In genomic region chr16:28561557-28562187, GRCh38 we compare ENCODE assay signal across 17 cellular contexts. TPM values are rescaled to one million over a fixed set of nuclear protein-coding genes. Genes with fewer than 3 reads are reported as not detected.
DNase-seq lines count a peak whose midpoint lies in the region; ATAC-seq, FAIRE-seq and TF ChIP-seq lines count a peak whose summit lies in the region.
"Had no signal": no experiment of that assay in that cellular context is flagged by ENCODE, and none has a peak within 500 bp of the region (broad histone marks: within the 10 kb centered on the region; RNA-seq: fewer than 3 reads in every experiment).

No MANE protein-coding gene starts in this region.

- in situ Hi-C loops in HepG2 (cut with HindIII; ENCODE audit: extremely low pct_ligation_motif_present, low pct_unique_long_range_greater_than_20kb), result no loop called here

- peak overlapping the region; percentile 5 for H3K27ac ChIP-seq in HepG2 (ENCODE audit: extremely low read length, insufficient read depth, low read length)
- no peak overlapping the region for H3K27ac ChIP-seq in right lobe of liver
- peak overlapping the region; percentile 61 for H3K27ac ChIP-seq in lower lobe of right lung
- H3K27ac ChIP-seq: KMS-11, neural progenitor cell had no signal

- TF ChIP-seq POLR2A in HepG2 (IDR thresholded peaks at IDR 0.05; ENCODE audit: insufficient read depth in 1 of 2, low read depth in 2 of 2, low read length in 2 of 2), result no peak
- TF ChIP-seq POLR2A in right lobe of liver (IDR thresholded peaks at IDR 0.05), result no peak

- no peak for TF ChIP-seq RAD21 in HepG2 (CRISPR knock-in tag; IDR thresholded peaks at IDR 0.05)

- H4K20me1 ChIP-seq in HepG2 (ENCODE audit: insufficient read depth, low read length), result no peaks in the 10 kb centered on the region

- whole genome bisulfite sequencing in HepG2 (ENCODE audit: low lambda C conversion rate), result 76% methylated on average over 7 of the region's 7 CpGs
- WGBS in right lobe of liver (ENCODE audit: insufficient coverage, low coverage, low lambda C conversion rate, missing lambda C conversion rate), result 53% methylated on average over 3 of the region's 7 CpGs

- H3K9me3 ChIP-seq in HepG2 (ENCODE audit: low read length) (peaks cover 1% of the 10 kb centered on the region; the same call in 1 of the 2 replicates), right lobe of liver (no peaks in the 10 kb centered on the region), lower lobe of right lung (no peaks in the 10 kb centered on the region)

- intact Hi-C loops in HepG2 (cut with micrococcal nuclease; ENCODE audit: unreplicated experiment), result no loop called here
- intact Hi-C loops in right lobe of liver (cut with DNase I), result no loop called here
- intact Hi-C loops in lower lobe of right lung (cut with DNase I), result no loop called here

- no TSS peak for BruUV-seq in HepG2 (replicated peaks; lab: Mats Ljungman, UMichigan)

- DNase-seq in HepG2 (ENCODE audit: low spot score), result no peak
- DNase-seq in right lobe of liver, result no peak
- no peak for DNase-seq in lower lobe of right lung
- DNase-seq in SIG-M5 treated with dmso at 0.1 percent for 504 hours (lab: John Stamatoyannopoulos, UW; ENCODE audit: unreplicated experiment), result no peak
- DNase-seq in NCI-H1048 (lab: John Stamatoyannopoulos, UW), result no peak
- DNase-seq: activated naive CD4-positive, alpha-beta T cell treated with Interleukin-2 at 50 U/mL for 16 hours; aorta; HFFc6; NCI-H1092; NCI-H2081 treated with DMSO at 0.1 percent for 48 hours; NCI-H510A treated with DMSO at 0.1 percent for 48 hours; SW 1271 had no signal

- CTCF ChIA-PET in HepG2 (lab: Yijun Ruan, JAX; ENCODE audit: low intra/inter-chr PET ratio, low total read pairs), result no interaction called here

- ATAC-seq in HepG2 (no peak), right lobe of liver (no peak), lower lobe of right lung (peak; percentile 66 to 86)
- ATAC-seq in activated CD4-positive, CD25-positive, alpha-beta regulatory T cell treated with anti-CD3 and anti-CD28 coated beads, Interleukin-2, amount 50 U/mL, for 24 hours, result no peak

- POLR2A ChIA-PET in HepG2 (lab: Yijun Ruan, JAX), result no interaction called here

- H3K4me1 ChIP-seq in HepG2 (ENCODE audit: insufficient read depth, low read length) (peaks cover 13% of the 10 kb centered on the region), right lobe of liver (peaks cover 0 to 5% (median 0%) of the 10 kb centered on the region in 4 donors), lower lobe of right lung (peaks cover 24% of the 10 kb centered on the region)
- H3K4me1 ChIP-seq: neural progenitor cell had no signal

- H2AFZ ChIP-seq in HepG2 (ENCODE audit: low read length), result no peak overlapping the region
- H2AFZ ChIP-seq: neural progenitor cell had no signal

- H3K4me3 ChIP-seq in HepG2 (replicated peaks in 1 of 3; ENCODE audit: insufficient read depth in 1 of 3, low read depth in 2 of 3, low read length in 3 of 3) (no peak overlapping the region), right lobe of liver (no peak overlapping the region), lower lobe of right lung (no peak overlapping the region)
- H3K4me3 ChIP-seq: neural progenitor cell had no signal

- H3K27me3 ChIP-seq in HepG2 (ENCODE audit: control insufficient read depth in 1 of 2, insufficient read depth in 2 of 2, low read length in 2 of 2), result no peaks in the 10 kb centered on the region
- H3K27me3 ChIP-seq in right lobe of liver, result no peaks in the 10 kb centered on the region
- H3K27me3 ChIP-seq in lower lobe of right lung (ENCODE audit: low read depth), result no peaks in the 10 kb centered on the region
- H3K27me3 ChIP-seq: neural progenitor cell had no signal

- H3K9ac ChIP-seq in HepG2 (ENCODE audit: insufficient read depth, low read depth, low read length), result no peak overlapping the region
- H3K9ac ChIP-seq: KMS-11, neural progenitor cell had no signal

- H3K4me2 ChIP-seq in HepG2 (ENCODE audit: low read depth, low read length), result no peak overlapping the region
- H3K4me2 ChIP-seq: KMS-11, neural progenitor cell had no signal

- FAIRE-seq in HepG2 (lab: Jason Lieb, UNC), result no peak
- FAIRE-seq: keratinocyte had no signal

- peaks cover 4 to 12% of the 10 kb centered on the region in 2 experiments; a peak in 4 of 5 replicates for H3K36me3 ChIP-seq in HepG2 (replicated peaks in 1 of 2; ENCODE audit: control insufficient read depth in 1 of 2, insufficient read depth in 2 of 2, low read length in 2 of 2)
- peaks cover 0 to 10% (median 0%) of the 10 kb centered on the region in 4 donors for H3K36me3 ChIP-seq in right lobe of liver
- peaks cover 26% of the 10 kb centered on the region for H3K36me3 ChIP-seq in lower lobe of right lung
- H3K36me3 ChIP-seq: neural progenitor cell had no signal

- TF ChIP-seq EP300 in HepG2 (IDR thresholded peaks at IDR 0.05; ENCODE audit: low read depth in 2 of 2, low read length in 2 of 2), result no peak
- no peak for TF ChIP-seq EP300 in HepG2 (CRISPR knock-in tag; IDR thresholded peaks at IDR 0.05; ENCODE audit: borderline replicate concordance)

- no peaks in the 10 kb centered on the region for H3K79me2 ChIP-seq in HepG2 (ENCODE audit: insufficient read depth, low read length)

- no peak for TF ChIP-seq CTCF in HepG2 (CRISPR knock-in tag; IDR thresholded peaks at IDR 0.05)
- no peak for TF ChIP-seq CTCF in right lobe of liver (IDR thresholded peaks at IDR 0.05)
- TF ChIP-seq CTCF in lower lobe of right lung (IDR thresholded peaks at IDR 0.05), result no peak

RNA-seq across cellular contexts. Expression of gene SGF29, which starts 8.0 kb away (rescaled TPM):
- 21.2 and 29.4 TPM in 2 replicates for total RNA-seq in HepG2 (2016; rRNA removed; fragmentation: Illumina TruSeq; extraction: Trizol)
- 26.2 and 36.6 TPM in 2 replicates for total RNA-seq in HepG2 (2016; cell fraction: cytosol; rRNA removed; fragmentation: Illumina TruSeq; extraction: Trizol; ENCODE audit: low read depth)
- total RNA-seq in HepG2 (2016; cell fraction: insoluble cytoplasmic fraction; rRNA removed; fragmentation: Illumina TruSeq; extraction: Trizol), result 15.6 and 27.3 TPM in 2 replicates
- 15.4 and 17.8 TPM in 2 replicates for total RNA-seq in HepG2 (2016; cell fraction: membrane; rRNA removed; fragmentation: Illumina TruSeq; extraction: Trizol)
- total RNA-seq in HepG2 (2016; cell fraction: nucleus; rRNA removed; fragmentation: Illumina TruSeq; extraction: Trizol), result 19.6 and 24.7 TPM in 2 replicates
- polyA plus RNA-seq in HepG2 (2011; rRNA removed), result 5.0 and 5.4 TPM in 2 replicates
- 2.3 and 3.5 TPM in 2 replicates for polyA plus RNA-seq in HepG2 (2011; cell fraction: cytosol; rRNA removed)
- 15.5 and 19.7 TPM in 2 replicates for polyA plus RNA-seq in HepG2 (2011; cell fraction: nucleus; rRNA removed)
- 20.2 and 32.1 TPM in 2 replicates for polyA plus RNA-seq in HepG2 (2012)
- 8.6 and 9.4 TPM in 2 replicates for polyA plus RNA-seq in HepG2 (2016; cell fraction: cytosol; fragmentation: Illumina TruSeq; extraction: Trizol; ENCODE audit: low read depth)
- polyA plus RNA-seq in HepG2 (2016; cell fraction: insoluble cytoplasmic fraction; fragmentation: Illumina TruSeq; extraction: Trizol; ENCODE audit: low read depth), result 14.8 and 18.5 TPM in 2 replicates
- 8.0 and 9.0 TPM in 2 replicates for polyA plus RNA-seq in HepG2 (2016; cell fraction: membrane; fragmentation: Illumina TruSeq; extraction: Trizol; ENCODE audit: low read depth)
- polyA plus RNA-seq in HepG2 (2016; cell fraction: nucleus; fragmentation: Illumina TruSeq; extraction: Trizol; ENCODE audit: insufficient read depth, low read depth), result 36.0 and 46.1 TPM in 2 replicates
- polyA minus RNA-seq in HepG2 (2011; rRNA and poly(A)+ RNA removed; ENCODE audit: low replicate concordance), result 10.9 and 13.8 TPM in 2 replicates
- polyA minus RNA-seq in HepG2 (2011; cell fraction: cytosol; rRNA and poly(A)+ RNA removed), result 5.9 and 8.4 TPM in 2 replicates
- 9.9 and 14.9 TPM in 2 replicates for polyA minus RNA-seq in HepG2 (2011; cell fraction: nucleus; rRNA and poly(A)+ RNA removed)
- total RNA-seq in right lobe of liver, result 10 to 100 TPM; 14.5 to 17.9 (median 15.4) TPM
- 40.6 TPM for total RNA-seq in lower lobe of right lung

RNA-seq across cellular contexts. Expression of gene NUPR1, which starts 22.9 kb away (rescaled TPM):
- total RNA-seq in HepG2 (2016; rRNA removed; fragmentation: Illumina TruSeq; extraction: Trizol), result 18.0 and 23.9 TPM in 2 replicates
- total RNA-seq in HepG2 (2016; cell fraction: cytosol; rRNA removed; fragmentation: Illumina TruSeq; extraction: Trizol; ENCODE audit: low read depth), result 7.4 and 7.5 TPM in 2 replicates
- total RNA-seq in HepG2 (2016; cell fraction: insoluble cytoplasmic fraction; rRNA removed; fragmentation: Illumina TruSeq; extraction: Trizol), result 18.2 and 22.3 TPM in 2 replicates
- 9.6 and 12.0 TPM in 2 replicates for total RNA-seq in HepG2 (2016; cell fraction: membrane; rRNA removed; fragmentation: Illumina TruSeq; extraction: Trizol)
- total RNA-seq in HepG2 (2016; cell fraction: nucleus; rRNA removed; fragmentation: Illumina TruSeq; extraction: Trizol), result 6.4 and 6.7 TPM in 2 replicates
- 20.7 and 25.6 TPM in 2 replicates for polyA plus RNA-seq in HepG2 (2011; rRNA removed)
- 6.7 and 11.7 TPM in 2 replicates for polyA plus RNA-seq in HepG2 (2011; cell fraction: cytosol; rRNA removed)
- polyA plus RNA-seq in HepG2 (2011; cell fraction: nucleus; rRNA removed), result 8.3 and 9.2 TPM in 2 replicates
- 5.3 and 10.3 TPM in 2 replicates for polyA plus RNA-seq in HepG2 (2012)
- 17.0 and 17.7 TPM in 2 replicates for polyA plus RNA-seq in HepG2 (2016; cell fraction: cytosol; fragmentation: Illumina TruSeq; extraction: Trizol; ENCODE audit: low read depth)
- 33.9 and 41.5 TPM in 2 replicates for polyA plus RNA-seq in HepG2 (2016; cell fraction: insoluble cytoplasmic fraction; fragmentation: Illumina TruSeq; extraction: Trizol; ENCODE audit: low read depth)
- polyA plus RNA-seq in HepG2 (2016; cell fraction: membrane; fragmentation: Illumina TruSeq; extraction: Trizol; ENCODE audit: low read depth), result 18.7 and 22.5 TPM in 2 replicates
- 19.8 and 24.6 TPM in 2 replicates for polyA plus RNA-seq in HepG2 (2016; cell fraction: nucleus; fragmentation: Illumina TruSeq; extraction: Trizol; ENCODE audit: insufficient read depth, low read depth)
- polyA minus RNA-seq in HepG2 (2011; rRNA and poly(A)+ RNA removed; ENCODE audit: low replicate concordance), result 1.6 and 2.1 TPM in 2 replicates
- 3.0 and 3.5 TPM in 2 replicates for polyA minus RNA-seq in HepG2 (2011; cell fraction: cytosol; rRNA and poly(A)+ RNA removed)
- 2.4 and 4.7 TPM in 2 replicates for polyA minus RNA-seq in HepG2 (2011; cell fraction: nucleus; rRNA and poly(A)+ RNA removed)
- total RNA-seq in right lobe of liver, result 100 to 1,000 TPM in 2 of 6 experiments, 10 to 100 TPM in 4; 33.4 to 188 (median 80.7) TPM
- total RNA-seq in lower lobe of right lung, result 302 TPM

RNA-seq across cellular contexts. Expression of gene SULT1A2, which starts 35.2 kb away (rescaled TPM):
- 34.2 and 35.2 TPM in 2 replicates for total RNA-seq in HepG2 (2016; rRNA removed; fragmentation: Illumina TruSeq; extraction: Trizol)
- 19.8 and 21.5 TPM in 2 replicates for total RNA-seq in HepG2 (2016; cell fraction: cytosol; rRNA removed; fragmentation: Illumina TruSeq; extraction: Trizol; ENCODE audit: low read depth)
- total RNA-seq in HepG2 (2016; cell fraction: insoluble cytoplasmic fraction; rRNA removed; fragmentation: Illumina TruSeq; extraction: Trizol), result 36.3 and 38.2 TPM in 2 replicates
- total RNA-seq in HepG2 (2016; cell fraction: membrane; rRNA removed; fragmentation: Illumina TruSeq; extraction: Trizol), result 19.3 and 19.9 TPM in 2 replicates
- total RNA-seq in HepG2 (2016; cell fraction: nucleus; rRNA removed; fragmentation: Illumina TruSeq; extraction: Trizol), result 23.5 and 24.0 TPM in 2 replicates
- 32.9 and 33.0 TPM in 2 replicates for polyA plus RNA-seq in HepG2 (2011; rRNA removed)
- 14.0 and 21.3 TPM in 2 replicates for polyA plus RNA-seq in HepG2 (2011; cell fraction: cytosol; rRNA removed)
- polyA plus RNA-seq in HepG2 (2011; cell fraction: nucleus; rRNA removed), result 86.1 and 93.8 TPM in 2 replicates
- polyA plus RNA-seq in HepG2 (2012), result 18.7 and 23.6 TPM in 2 replicates
- 18.2 and 18.9 TPM in 2 replicates for polyA plus RNA-seq in HepG2 (2016; cell fraction: cytosol; fragmentation: Illumina TruSeq; extraction: Trizol; ENCODE audit: low read depth)
- polyA plus RNA-seq in HepG2 (2016; cell fraction: insoluble cytoplasmic fraction; fragmentation: Illumina TruSeq; extraction: Trizol; ENCODE audit: low read depth), result 33.4 and 34.7 TPM in 2 replicates
- polyA plus RNA-seq in HepG2 (2016; cell fraction: membrane; fragmentation: Illumina TruSeq; extraction: Trizol; ENCODE audit: low read depth), result 14.3 and 21.1 TPM in 2 replicates
- 56.7 and 59.1 TPM in 2 replicates for polyA plus RNA-seq in HepG2 (2016; cell fraction: nucleus; fragmentation: Illumina TruSeq; extraction: Trizol; ENCODE audit: insufficient read depth, low read depth)
- polyA minus RNA-seq in HepG2 (2011; rRNA and poly(A)+ RNA removed; ENCODE audit: low replicate concordance), result 2.7 and 14.8 TPM in 2 replicates
- polyA minus RNA-seq in HepG2 (2011; cell fraction: cytosol; rRNA and poly(A)+ RNA removed), result 5.5 and 6.4 TPM in 2 replicates
- 14.0 and 15.7 TPM in 2 replicates for polyA minus RNA-seq in HepG2 (2011; cell fraction: nucleus; rRNA and poly(A)+ RNA removed)
- total RNA-seq in right lobe of liver, result 10 to 100 TPM; 10.1 to 48.3 (median 18.0) TPM
- 10.3 TPM for total RNA-seq in lower lobe of right lung
- total RNA-seq: HFFc6 had no signal
- polyA plus RNA-seq: keratinocyte had no signal

RNA-seq across cellular contexts. Expression of gene SULT1A1, which starts 48.2 kb away (rescaled TPM):
- total RNA-seq in HepG2 (2016; rRNA removed; fragmentation: Illumina TruSeq; extraction: Trizol) (147 and 174 TPM in 2 replicates), right lobe of liver (100 to 1,000 TPM; 132 to 335 (median 207) TPM), lower lobe of right lung (50.2 TPM)
- 53.8 and 58.2 TPM in 2 replicates for total RNA-seq in HepG2 (2016; cell fraction: cytosol; rRNA removed; fragmentation: Illumina TruSeq; extraction: Trizol; ENCODE audit: low read depth)
- 157 and 177 TPM in 2 replicates for total RNA-seq in HepG2 (2016; cell fraction: insoluble cytoplasmic fraction; rRNA removed; fragmentation: Illumina TruSeq; extraction: Trizol)
- 56.7 and 63.7 TPM in 2 replicates for total RNA-seq in HepG2 (2016; cell fraction: membrane; rRNA removed; fragmentation: Illumina TruSeq; extraction: Trizol)
- 55.4 and 59.6 TPM in 2 replicates for total RNA-seq in HepG2 (2016; cell fraction: nucleus; rRNA removed; fragmentation: Illumina TruSeq; extraction: Trizol)
- 114 and 117 TPM in 2 replicates for polyA plus RNA-seq in HepG2 (2011; rRNA removed)
- 87.7 and 112 TPM in 2 replicates for polyA plus RNA-seq in HepG2 (2011; cell fraction: cytosol; rRNA removed)
- 78.9 and 79.1 TPM in 2 replicates for polyA plus RNA-seq in HepG2 (2011; cell fraction: nucleus; rRNA removed)
- 97.2 and 132 TPM in 2 replicates for polyA plus RNA-seq in HepG2 (2012)
- polyA plus RNA-seq in HepG2 (2016; cell fraction: cytosol; fragmentation: Illumina TruSeq; extraction: Trizol; ENCODE audit: low read depth), result 63.2 and 71.4 TPM in 2 replicates
- 204 and 206 TPM in 2 replicates for polyA plus RNA-seq in HepG2 (2016; cell fraction: insoluble cytoplasmic fraction; fragmentation: Illumina TruSeq; extraction: Trizol; ENCODE audit: low read depth)
- 50.8 and 59.5 TPM in 2 replicates for polyA plus RNA-seq in HepG2 (2016; cell fraction: membrane; fragmentation: Illumina TruSeq; extraction: Trizol; ENCODE audit: low read depth)
- 122 and 123 TPM in 2 replicates for polyA plus RNA-seq in HepG2 (2016; cell fraction: nucleus; fragmentation: Illumina TruSeq; extraction: Trizol; ENCODE audit: insufficient read depth, low read depth)
- 18.9 and 75.8 TPM in 2 replicates for polyA minus RNA-seq in HepG2 (2011; rRNA and poly(A)+ RNA removed; ENCODE audit: low replicate concordance)
- 33.0 and 38.4 TPM in 2 replicates for polyA minus RNA-seq in HepG2 (2011; cell fraction: cytosol; rRNA and poly(A)+ RNA removed)
- 20.5 and 29.8 TPM in 2 replicates for polyA minus RNA-seq in HepG2 (2011; cell fraction: nucleus; rRNA and poly(A)+ RNA removed)

RNA-seq across cellular contexts. Expression of gene IL27, which starts 55.0 kb away (rescaled TPM):
- total RNA-seq in HepG2 (2016; rRNA removed; fragmentation: Illumina TruSeq; extraction: Trizol) (0.13 TPM in 1 of 2 replicates, not detected in the other), right lobe of liver (10 to 100 TPM in 1 of 6 experiments, 1 to 10 TPM in 5; 1.1 to 13.9 (median 3.3) TPM), lower lobe of right lung (1.4 TPM)
- not detected in 2 replicates for total RNA-seq in HepG2 (2016; cell fraction: cytosol; rRNA removed; fragmentation: Illumina TruSeq; extraction: Trizol; ENCODE audit: low read depth)
- not detected in 2 replicates for total RNA-seq in HepG2 (2016; cell fraction: insoluble cytoplasmic fraction; rRNA removed; fragmentation: Illumina TruSeq; extraction: Trizol)
- total RNA-seq in HepG2 (2016; cell fraction: membrane; rRNA removed; fragmentation: Illumina TruSeq; extraction: Trizol), result 0.17 TPM in 1 of 2 replicates, not detected in the other
- not detected in 2 replicates for total RNA-seq in HepG2 (2016; cell fraction: nucleus; rRNA removed; fragmentation: Illumina TruSeq; extraction: Trizol)
- polyA plus RNA-seq in HepG2 (2011; rRNA removed), result 0.29 and 0.54 TPM in 2 replicates
- polyA plus RNA-seq in HepG2 (2011; cell fraction: cytosol; rRNA removed), result 0.26 and 0.31 TPM in 2 replicates
- 0.50 and 0.71 TPM in 2 replicates for polyA plus RNA-seq in HepG2 (2011; cell fraction: nucleus; rRNA removed)
- polyA plus RNA-seq in HepG2 (2012), result 0.16 and 0.35 TPM in 2 replicates
- not detected in 2 replicates for polyA plus RNA-seq in HepG2 (2016; cell fraction: cytosol; fragmentation: Illumina TruSeq; extraction: Trizol; ENCODE audit: low read depth)
- not detected in 2 replicates for polyA plus RNA-seq in HepG2 (2016; cell fraction: insoluble cytoplasmic fraction; fragmentation: Illumina TruSeq; extraction: Trizol; ENCODE audit: low read depth)
- not detected in 2 replicates for polyA plus RNA-seq in HepG2 (2016; cell fraction: membrane; fragmentation: Illumina TruSeq; extraction: Trizol; ENCODE audit: low read depth)
- not detected in 2 replicates for polyA plus RNA-seq in HepG2 (2016; cell fraction: nucleus; fragmentation: Illumina TruSeq; extraction: Trizol; ENCODE audit: insufficient read depth, low read depth)
- polyA minus RNA-seq in HepG2 (2011; rRNA and poly(A)+ RNA removed; ENCODE audit: low replicate concordance), result 0.76 TPM in 1 of 2 replicates, not detected in the other
- not detected in 2 replicates for polyA minus RNA-seq in HepG2 (2011; cell fraction: cytosol; rRNA and poly(A)+ RNA removed)
- polyA minus RNA-seq in HepG2 (2011; cell fraction: nucleus; rRNA and poly(A)+ RNA removed), result not detected in 2 replicates
- total RNA-seq: cerebellum, HFFc6 had no signal
- polyA plus RNA-seq: keratinocyte had no signal

Comparison
In these comparisons a context has a peak if more than half of its experiments do, and no peak if none do; other contexts are left out.
1. H3K27ac ChIP-seq: peak in HepG2 (single experiment) and lower lobe of right lung (single experiment); none in right lobe of liver (0 of 3).
2. ATAC-seq: peak in lower lobe of right lung (2 of 2); none in HepG2 (single experiment), right lobe of liver (0 of 4) and activated CD4-positive, CD25-positive, alpha-beta regulatory T cell treated with anti-CD3 and anti-CD28 coated beads, Interleukin-2, amount 50 U/mL, for 24 hours (0 of 2).